In genomic region chr16:715448-716249, GRCh38 we compare ENCODE assay signal across 1 cellular context.
TF ChIP-seq lines count a peak whose summit lies in the region.

No MANE protein-coding gene starts in this region.

TF ChIP-seq in HepG2, 621 proteins besides CTCF, POLR2A, EP300 and RAD21 (continued from another document):
- TF ChIP-seq ZFYVE20 (CRISPR knock-in tag; IDR thresholded peaks at IDR 0.05; ENCODE audit: borderline replicate concordance, low read depth) (0 out of 2 replicates have a peak, but pooled peaks have one; percentile 51), ZNF616 (CRISPR knock-in tag; IDR thresholded peaks at IDR 0.05; ENCODE audit: low read depth) (0 out of 2 replicates have a peak, but pooled peaks have one; percentile 63)
